29 cellular contexts compared by ENCODE assay signal in genomic region chr10:12703141-12703540, GRCh38.
DNase-seq lines count a peak whose midpoint lies in the region; ATAC-seq, FAIRE-seq and TF ChIP-seq lines count a peak whose summit lies in the region.
"Had no signal": no experiment of that assay in that cellular context is flagged by ENCODE, and none has a peak within 500 bp of the region (broad histone marks: within the 10 kb centered on the region; RNA-seq: fewer than 3 reads in every experiment).

No MANE protein-coding gene starts in this region.

- no peak for TF ChIP-seq RAD21 in A549 (conservative IDR thresholded peaks at IDR 0.05 in 1 of 2, IDR thresholded peaks at IDR 0.05 in 1 of 2)

- H3K4me1 Mint-ChIP-seq in HFFc6 (ENCODE audit: low read depth), result peaks cover 76% of the 10 kb centered on the region

- no peaks in the 10 kb centered on the region for H3K9me1 ChIP-seq in keratinocyte (ENCODE audit: control insufficient read depth, extremely low read depth, insufficient read depth, low read length)

- TF ChIP-seq CTCF in A549 (IDR thresholded peaks at IDR 0.05) (no peak), HFFc6 (IDR thresholded peaks at IDR 0.05) (no peak), keratinocyte (optimal IDR thresholded peaks at IDR 0.05 in 1 of 3, IDR thresholded peaks at IDR 0.05 in 1 of 3, conservative IDR thresholded peaks at IDR 0.05 in 1 of 3; ENCODE audit: extremely low read depth in 1 of 3, insufficient read depth in 2 of 3, low read length in 3 of 3) (no peak), spleen (IDR thresholded peaks at IDR 0.05 in 8 of 11, conservative IDR thresholded peaks at IDR 0.05 in 3 of 11) (no peak)

- POLR2A ChIA-PET in A549 (lab: Yijun Ruan, JAX), result no interaction called here

- 0 out of 2 replicates have a peak overlapping the region, but pooled peaks have one; percentile 48 for H3K27ac Mint-ChIP-seq in HFFc6
- H3K27ac Mint-ChIP-seq: activated naive CD4-positive, alpha-beta T cell treated with anti-CD3 and anti-CD28 coated beads, Interleukin-2, amount 10 ng/mL, durations not matched to agents 7 days and 5 days; stimulated activated memory B cell treated with anti-CD40 and anti-IgM and Interleukin-4, amounts not matched to agents 10 μg/mL and 1 μg/mL and 100 μg/mL, for 72 hours had no signal

- 86% methylated on average over 6 of the region's 6 CpGs for WGBS in A549 (ENCODE audit: missing lambda C conversion rate)
- 93 to 97% (median 95%) methylated on average over 6 of the region's 6 CpGs for WGBS in spleen, 5 donors

- peak overlapping the region; percentile 50 for H3K4me3 Mint-ChIP-seq in HFFc6
- H3K4me3 Mint-ChIP-seq: activated naive CD4-positive, alpha-beta T cell treated with anti-CD3 and anti-CD28 coated beads, Interleukin-2, amount 10 ng/mL, durations not matched to agents 7 days and 5 days; stimulated activated memory B cell treated with anti-CD40 and anti-IgM and Interleukin-4, amounts not matched to agents 10 μg/mL and 1 μg/mL and 100 μg/mL, for 72 hours had no signal

- H3K4me1 ChIP-seq in A549 (peaks cover 70% of the 10 kb centered on the region), adipocyte (ENCODE audit: control insufficient read depth, insufficient read depth, low read length) (peaks cover 68% of the 10 kb centered on the region), keratinocyte (ENCODE audit: control insufficient read depth, extremely low read depth, insufficient read depth, low read length) (peaks cover 50% of the 10 kb centered on the region), spleen (peaks cover 7 to 56% (median 18%) of the 10 kb centered on the region in 6 donors)

- no peak for ATAC-seq in A549
- ATAC-seq: activated CD4-positive, CD25-positive, alpha-beta regulatory T cell treated with anti-CD3 and anti-CD28 coated beads, Interleukin-2, amount 50 U/mL, for 24 hours; heart right ventricle; left colon; Right ventricle myocardium inferior; stimulated activated memory B cell treated with anti-CD40 and anti-IgM and Interleukin-4, amounts not matched to agents 10 μg/mL and 1 μg/mL and 100 μg/mL, for 72 hours had no signal

- H3K27me3 ChIP-seq in adipocyte (replicated peaks; ENCODE audit: control insufficient read depth, insufficient read depth, low read length), result no peaks in the 10 kb centered on the region
- H3K27me3 ChIP-seq in keratinocyte (ENCODE audit: control insufficient read depth, extremely low read depth, insufficient read depth, low read length), result no peaks in the 10 kb centered on the region
- no peaks in the 10 kb centered on the region for H3K27me3 ChIP-seq in spleen (replicated peaks in 1 of 7)
- H3K27me3 ChIP-seq: BLaER1 treated with 17β-estradiol and CSF1 and Interleukin-3, amounts not matched to agents 10 nM and 100 nM; heart right ventricle; suprapubic skin had no signal

- H3K27ac ChIP-seq in A549 (peak overlapping the region; percentile 82 to 94; a peak in 5 of 6 replicates), keratinocyte (ENCODE audit: control insufficient read depth, insufficient read depth, low read length) (peak overlapping the region; percentile 81), spleen (no peak overlapping the region)
- H3K27ac ChIP-seq: BLaER1 treated with 17β-estradiol and CSF1 and Interleukin-3, amounts not matched to agents 10 nM and 100 nM; suprapubic skin had no signal

- H3K9ac ChIP-seq in adipocyte (ENCODE audit: low read length) (no peak overlapping the region), keratinocyte (ENCODE audit: control insufficient read depth, extremely low read depth, insufficient read depth, low read length) (no peak overlapping the region)
- H3K9ac ChIP-seq: BLaER1 treated with 17β-estradiol and CSF1 and Interleukin-3, amounts not matched to agents 10 nM and 100 nM had no signal

- no peak for DNase-seq in A549 (ENCODE audit: low read depth in 1 of 2, low spot score in 1 of 2)
- no peak for DNase-seq in HFFc6
- DNase-seq in adipocyte (ENCODE audit: low read depth), result no peak
- no peak for DNase-seq in keratinocyte (ENCODE audit: low read depth, low spot score)
- no peak for DNase-seq in spleen
- DNase-seq in H4 (ENCODE audit: low spot score), result no peak
- DNase-seq in stimulated activated naive CD4-positive, alpha-beta T cell treated with Interleukin-2 at 50 U/mL for 16 hours (lab: John Stamatoyannopoulos, UW), result no peak
- DNase-seq in H54 (ENCODE audit: insufficient read length, low spot score), result no peak
- DNase-seq: activated CD8-positive, alpha-beta memory T cell treated with anti-CD3 and anti-CD28 coated beads for 24 hours; activated naive CD4-positive, alpha-beta T cell treated with anti-CD3 and anti-CD28 coated beads, Interleukin-2, amount 10 ng/mL, durations not matched to agents 7 days and 5 days; activated T-cell treated with anti-CD3 and anti-CD28 coated beads, Interleukin-2, amount 50 U/mL, for 48 hours; amygdala; Caco-2; DND-41; heart right ventricle; left colon; mesendoderm; MM.1S; NCI-H1417; NCI-H2081; NCI-H345; NCI-H774; small intestine; stimulated activated CD4-positive, alpha-beta T cell treated with anti-CD3 and anti-CD28 coated beads, Interleukin-2, amount 100 ng/mL, for 48 hours had no signal

- H3K27me3 Mint-ChIP-seq in HFFc6 (ENCODE audit: insufficient read depth), result no peaks in the 10 kb centered on the region
- H3K27me3 Mint-ChIP-seq: activated naive CD4-positive, alpha-beta T cell treated with anti-CD3 and anti-CD28 coated beads, Interleukin-2, amount 10 ng/mL, durations not matched to agents 7 days and 5 days; stimulated activated memory B cell treated with anti-CD40 and anti-IgM and Interleukin-4, amounts not matched to agents 10 μg/mL and 1 μg/mL and 100 μg/mL, for 72 hours had no signal

- H2AFZ ChIP-seq in keratinocyte (ENCODE audit: control insufficient read depth, low read length), result no peak overlapping the region

- H3K9me3 Mint-ChIP-seq in HFFc6, result no peaks in the 10 kb centered on the region
- H3K9me3 Mint-ChIP-seq: activated naive CD4-positive, alpha-beta T cell treated with anti-CD3 and anti-CD28 coated beads, Interleukin-2, amount 10 ng/mL, durations not matched to agents 7 days and 5 days; stimulated activated memory B cell treated with anti-CD40 and anti-IgM and Interleukin-4, amounts not matched to agents 10 μg/mL and 1 μg/mL and 100 μg/mL, for 72 hours had no signal

- H4K20me1 ChIP-seq in keratinocyte (ENCODE audit: control insufficient read depth, extremely low read depth, insufficient read depth, low read length), result no peaks in the 10 kb centered on the region

- H3K4me3 ChIP-seq in A549 (no peak overlapping the region), adipocyte (ENCODE audit: low read length) (peak overlapping the region; percentile 21), keratinocyte (ENCODE audit: control insufficient read depth in 2 of 3, extremely low read depth in 1 of 3, insufficient read depth in 2 of 3, low read depth in 1 of 3, low read length in 3 of 3) (no peak overlapping the region), spleen (no peak overlapping the region)
- H3K4me3 ChIP-seq: BLaER1 treated with 17β-estradiol and CSF1 and Interleukin-3, amounts not matched to agents 10 nM and 100 nM; heart right ventricle; suprapubic skin had no signal

- FAIRE-seq in A549 (lab: Jason Lieb, UNC) (no peak), keratinocyte (lab: Jason Lieb, UNC) (no peak), H54 (lab: Jason Lieb, UNC) (no peak)
- FAIRE-seq: small intestine had no signal

- no peak for TF ChIP-seq POLR2A in A549 (IDR thresholded peaks at IDR 0.05; ENCODE audit: low read length)
- no peak for TF ChIP-seq POLR2A in spleen (IDR thresholded peaks at IDR 0.05)
- TF ChIP-seq POLR2A in H54 (IDR thresholded peaks at IDR 0.05; ENCODE audit: low read depth, low read length), result no peak

- dilution Hi-C loops in keratinocyte (cut with MboI; ENCODE audit: extremely low pct_ligation_motif_present, low sequenced_read_pairs), result no loop called here

- CTCF ChIA-PET in A549 (lab: Yijun Ruan, JAX), result interaction anchor here (1.0 to 3.5 kb wide), 5 partner anchors 8 to 438 kb away, joined by 3 to 16 read pairs (median 3); no protein-coding TSS in a partner anchor

- no peaks in the 10 kb centered on the region for H3K79me2 ChIP-seq in keratinocyte (ENCODE audit: control insufficient read depth, insufficient read depth, low read length)

- intact Hi-C loops in spleen (cut with DNase I; ENCODE audit: low total_unique reads), result no loop called here

- peaks cover 12% of the 10 kb centered on the region for H3K36me3 Mint-ChIP-seq in HFFc6 (ENCODE audit: low read depth)
- H3K36me3 Mint-ChIP-seq: activated naive CD4-positive, alpha-beta T cell treated with anti-CD3 and anti-CD28 coated beads, Interleukin-2, amount 10 ng/mL, durations not matched to agents 7 days and 5 days had no signal

- H3K36me3 ChIP-seq in adipocyte (ENCODE audit: control insufficient read depth, insufficient read depth, low read length, severe bottlenecking) (no peaks in the 10 kb centered on the region), keratinocyte (ENCODE audit: control insufficient read depth in 2 of 2, extremely low read depth in 1 of 2, insufficient read depth in 2 of 2, low read length in 2 of 2) (no peaks in the 10 kb centered on the region), spleen (no peaks in the 10 kb centered on the region)
- H3K36me3 ChIP-seq: heart right ventricle, suprapubic skin had no signal

- peak overlapping the region; percentile 64 for H3K4me2 ChIP-seq in A549
- no peak overlapping the region for H3K4me2 ChIP-seq in keratinocyte (ENCODE audit: control insufficient read depth, extremely low read depth, insufficient read depth, low read depth, low read length)
- H3K4me2 ChIP-seq: BLaER1 treated with 17β-estradiol and CSF1 and Interleukin-3, amounts not matched to agents 10 nM and 100 nM had no signal

- no peak for TF ChIP-seq EP300 in A549 (IDR thresholded peaks at IDR 0.05)

- no peaks in the 10 kb centered on the region for H3K9me3 ChIP-seq in A549
- no peaks in the 10 kb centered on the region for H3K9me3 ChIP-seq in adipocyte (ENCODE audit: control insufficient read depth, low read length)
- H3K9me3 ChIP-seq in keratinocyte (ENCODE audit: control insufficient read depth, low read depth, low read length), result no peaks in the 10 kb centered on the region
- H3K9me3 ChIP-seq in spleen, result no peaks in the 10 kb centered on the region
- H3K9me3 ChIP-seq: Caco-2, suprapubic skin had no signal

TF ChIP-seq in A549, 52 proteins besides CTCF, POLR2A, EP300 and RAD21:
- TF ChIP-seq PHF8 (IDR thresholded peaks at IDR 0.05; ENCODE audit: borderline replicate concordance, low read depth) (no peak), CBX2 (IDR thresholded peaks at IDR 0.05; ENCODE audit: borderline replicate concordance, low read depth) (no peak), JUN (IDR thresholded peaks at IDR 0.05) (no peak)

Comparison
In these comparisons a context has a peak if more than half of its experiments do, and no peak if none do; other contexts are left out.
1. H3K27ac ChIP-seq: peak in A549 (2 of 2) and keratinocyte (single experiment); none in spleen (0 of 8).